In the genomic region with DNA sequence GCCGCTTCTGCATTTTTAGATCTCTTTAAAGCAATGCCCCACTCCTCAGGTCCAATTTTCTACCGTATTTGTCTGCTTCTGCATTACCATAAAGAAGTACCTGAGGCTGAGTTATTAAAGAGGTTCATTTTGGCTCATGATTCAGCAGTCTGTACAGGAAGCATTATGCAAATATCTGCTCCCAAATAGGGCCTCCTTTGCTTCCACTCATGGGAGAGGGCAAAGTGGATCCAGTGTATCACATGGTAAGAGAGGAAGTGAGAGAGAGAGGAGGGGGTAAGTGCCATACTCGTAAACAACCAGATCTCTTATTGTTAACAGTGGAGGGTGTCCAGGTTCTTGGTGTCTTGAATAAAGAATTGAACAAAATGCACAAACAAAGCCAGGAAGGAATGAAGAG, we compare ENCODE assay signal across 1 cellular context.
TF ChIP-seq lines count a peak whose summit lies in the region.

No MANE protein-coding gene starts in this region.

TF ChIP-seq in SK-N-SH, 30 proteins besides CTCF, POLR2A, EP300 and RAD21 (continued from another document):
- no peak for TF ChIP-seq PBX3 (IDR thresholded peaks at IDR 0.05)
- TF ChIP-seq EZH2phosphoT487 (IDR thresholded peaks at IDR 0.05; ENCODE audit: borderline replicate concordance, low read depth) = no peak
- TF ChIP-seq GABPA (IDR thresholded peaks at IDR 0.05; ENCODE audit: low read depth) = no peak
- no peak for TF ChIP-seq TAF1 (IDR thresholded peaks at IDR 0.05; ENCODE audit: borderline replicate concordance, low read depth, low read length)
- TF ChIP-seq FOXM1 (IDR thresholded peaks at IDR 0.05; ENCODE audit: low read depth) = no peak
- no peak for TF ChIP-seq TCF12 (IDR thresholded peaks at IDR 0.05)
- TF ChIP-seq TEAD4 (IDR thresholded peaks at IDR 0.05; ENCODE audit: borderline replicate concordance, insufficient read depth) = no peak
- no peak for TF ChIP-seq GATA2 (CRISPR knock-in tag; IDR thresholded peaks at IDR 0.05)
- no peak for TF ChIP-seq ELF1 (IDR thresholded peaks at IDR 0.05)
- TF ChIP-seq, protein P1, sequence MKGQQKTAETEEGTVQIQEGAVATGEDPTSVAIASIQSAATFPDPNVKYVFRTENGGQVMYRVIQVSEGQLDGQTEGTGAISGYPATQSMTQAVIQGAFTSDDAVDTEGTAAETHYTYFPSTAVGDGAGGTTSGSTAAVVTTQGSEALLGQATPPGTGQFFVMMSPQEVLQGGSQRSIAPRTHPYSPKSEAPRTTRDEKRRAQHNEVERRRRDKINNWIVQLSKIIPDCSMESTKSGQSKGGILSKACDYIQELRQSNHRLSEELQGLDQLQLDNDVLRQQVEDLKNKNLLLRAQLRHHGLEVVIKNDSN (IDR thresholded peaks at IDR 0.05; ENCODE audit: borderline replicate concordance, low read depth) = no peak
